In genomic region chr9:134698587-134699342, GRCh38 we compare ENCODE assay signal across 8 cellular contexts. TPM values are rescaled to one million over a fixed set of nuclear protein-coding genes. Genes with fewer than 3 reads are reported as not detected.
A peak's percentile ranks its signal among the peaks of the same experiment; 100 is the strongest.
DNase-seq lines count a peak whose midpoint lies in the region; ATAC-seq, FAIRE-seq and TF ChIP-seq lines count a peak whose summit lies in the region.

No MANE protein-coding gene starts in this region.

- peak; percentile 68 for FAIRE-seq in GM12892 (lab: Jason Lieb, UNC)

- peak; percentile 86 for TF ChIP-seq CTCF in AG04450 (IDR thresholded peaks at IDR 0.05; ENCODE audit: low read depth, low read length)
- TF ChIP-seq CTCF in foreskin keratinocyte (conservative IDR thresholded peaks at IDR 0.05), result peak; percentile 78
- peak; percentile 78 for TF ChIP-seq CTCF in neutrophil (IDR thresholded peaks at IDR 0.05)
- peak; percentile 71 to 85 (median 84) for TF ChIP-seq CTCF in vagina (IDR thresholded peaks at IDR 0.05)

- intact Hi-C loops in vagina (cut with DNase I), result loop anchor here (2.0 kb wide), 1 partner anchor 40 kb away; no protein-coding TSS in a partner anchor

- POLR2A ChIA-PET in AG04450 (lab: Yijun Ruan, JAX), result no interaction called here

- H3K4me3 ChIP-seq in AG04450 (ENCODE audit: low read depth, low read length) (no peak overlapping the region), neutrophil (ENCODE audit: low read depth in 1 of 2, low read length in 1 of 2) (no peak overlapping the region), vagina (no peak overlapping the region)

- no peaks in the 10 kb centered on the region for H3K4me1 ChIP-seq in foreskin keratinocyte
- H3K4me1 ChIP-seq in neutrophil (ENCODE audit: control insufficient read depth in 1 of 2, insufficient read depth in 1 of 2, low read depth in 1 of 2, low read length in 1 of 2), result no peaks in the 10 kb centered on the region
- H3K4me1 ChIP-seq in vagina, result peaks cover 60% of the 10 kb centered on the region

- H3K27ac ChIP-seq in AG04450 (ENCODE audit: low read depth, low read length), result no peak overlapping the region
- H3K27ac ChIP-seq in foreskin keratinocyte, result no peak overlapping the region
- no peak overlapping the region for H3K27ac ChIP-seq in neutrophil
- H3K27ac ChIP-seq in vagina, result peak overlapping the region; percentile 45

- TF ChIP-seq POLR2A in GM12892 (IDR thresholded peaks at IDR 0.05; ENCODE audit: low read depth, low read length), result no peak
- no peak for TF ChIP-seq POLR2A in vagina (IDR thresholded peaks at IDR 0.05)

- ATAC-seq in foreskin keratinocyte, result peak; percentile 23

- H3K9me3 ChIP-seq in AG04450 (ENCODE audit: control insufficient read depth, insufficient read depth, low read length), result no peaks in the 10 kb centered on the region; the same call in 1 of the 2 replicates
- H3K9me3 ChIP-seq in neutrophil, result no peaks in the 10 kb centered on the region
- no peaks in the 10 kb centered on the region for H3K9me3 ChIP-seq in vagina

- CTCF ChIA-PET in AG04450 (lab: Charles Lee), result interaction anchor here (0.9 to 2.1 kb wide), 6 partner anchors 8 to 250 kb away, joined by 3 to 16 read pairs (median 6); no protein-coding TSS in a partner anchor

- H3K36me3 ChIP-seq in neutrophil, result no peaks in the 10 kb centered on the region
- H3K36me3 ChIP-seq in vagina, result no peaks in the 10 kb centered on the region

- DNase-seq in AG04450 (ENCODE audit: low read depth, low spot score) (no peak), GM12892 (ENCODE audit: insufficient read length) (peak; percentile 84), NCI-H748 (lab: John Stamatoyannopoulos, UW; ENCODE audit: unreplicated experiment) (peak; percentile 47), activated T-cell treated with anti-CD3 and anti-CD28 coated beads for 48 hours (ENCODE audit: low read depth) (peak; percentile 57), foreskin keratinocyte (no peak), vagina (ENCODE audit: extremely low spot score in 2 of 2) (no peak), mesenteric fat pad (ENCODE audit: low spot score) (no peak)

- H3K27me3 ChIP-seq in AG04450 (ENCODE audit: control insufficient read depth, insufficient read depth, low read length) (no peaks in the 10 kb centered on the region), foreskin keratinocyte (no peaks in the 10 kb centered on the region), neutrophil (peaks cover 10% of the 10 kb centered on the region), vagina (no peaks in the 10 kb centered on the region)

RNA-seq across cellular contexts. Expression of gene COL5A1, which starts 57.2 kb away (rescaled TPM):
- polyA plus RNA-seq in AG04450 (2011; rRNA removed) (73.3 and 91.7 TPM in 2 replicates), foreskin keratinocyte (2.9 and 6.2 TPM in 2 replicates)
- polyA minus RNA-seq in AG04450 (2011; rRNA and poly(A)+ RNA removed), result 87.1 and 99.8 TPM in 2 replicates
- 3.1 TPM for polyA plus RNA-seq in GM12892 (2012; ENCODE audit: missing spikeins)
- total RNA-seq in foreskin keratinocyte (4.8 and 14.7 TPM in 2 replicates), vagina (36.6 TPM), mesenteric fat pad (84.7 TPM)

Comparison
In these comparisons a context has a peak if more than half of its experiments do, and no peak if none do; other contexts are left out.
1. DNase-seq: peak in GM12892 (single experiment), NCI-H748 (single experiment) and activated T-cell treated with anti-CD3 and anti-CD28 coated beads for 48 hours (single experiment); none in AG04450 (single experiment), foreskin keratinocyte (0 of 2), vagina (0 of 2) and mesenteric fat pad (single experiment).
2. Peak in every context shown above with its lines, with median percentiles within 50 percentile points of each other: CTCF ChIP-seq.